ENCODE assay signal across 14 cellular contexts in genomic region chr3:111810909-111811308, GRCh38. TPM values are rescaled to one million over a fixed set of nuclear protein-coding genes. Genes with fewer than 3 reads are reported as not detected.
A peak's percentile ranks its signal among the peaks of the same experiment; 100 is the strongest.
DNase-seq lines count a peak whose midpoint lies in the region; ATAC-seq, FAIRE-seq and TF ChIP-seq lines count a peak whose summit lies in the region.
"Had no signal": no experiment of that assay in that cellular context is flagged by ENCODE, and none has a peak within 500 bp of the region (broad histone marks: within the 10 kb centered on the region; RNA-seq: fewer than 3 reads in every experiment).

No MANE protein-coding gene starts in this region.

- H3K4me1 ChIP-seq in adipocyte (ENCODE audit: control insufficient read depth, insufficient read depth, low read length) (peaks cover 62% of the 10 kb centered on the region), foreskin keratinocyte (peaks cover 36% of the 10 kb centered on the region)

- no peaks in the 10 kb centered on the region for H3K27me3 ChIP-seq in adipocyte (replicated peaks; ENCODE audit: control insufficient read depth, insufficient read depth, low read length)
- H3K27me3 ChIP-seq in foreskin keratinocyte, result no peaks in the 10 kb centered on the region

- H3K9me3 ChIP-seq in adipocyte (ENCODE audit: control insufficient read depth, low read length), result no peaks in the 10 kb centered on the region

- TF ChIP-seq CTCF in HFF-Myc (IDR thresholded peaks at IDR 0.05; ENCODE audit: low read depth, low read length, missing control alignments) (no peak), foreskin keratinocyte (conservative IDR thresholded peaks at IDR 0.05) (no peak)

- peak; percentile 50 for FAIRE-seq in urothelium cell line (lab: Jason Lieb, UNC)

- peak overlapping the region; percentile 18 for H3K27ac ChIP-seq in foreskin keratinocyte

- no peaks in the 10 kb centered on the region for H3K36me3 ChIP-seq in adipocyte (ENCODE audit: control insufficient read depth, insufficient read depth, low read length, severe bottlenecking)

- peak overlapping the region; percentile 13 for H3K9ac ChIP-seq in adipocyte (ENCODE audit: low read length)

- peak; percentile 70 for DNase-seq in HFF-Myc (ENCODE audit: extremely low read depth, low read depth)
- peak; percentile 67 for DNase-seq in adipocyte (ENCODE audit: low read depth)
- peak; percentile 59 to 88 for DNase-seq in foreskin keratinocyte
- DNase-seq in urothelium cell line (ENCODE audit: low spot score), result no peak
- DNase-seq in NCI-H187 treated with DMSO at 0.1 percent for 48 hours (lab: John Stamatoyannopoulos, UW), result no peak
- DNase-seq: activated CD4-positive, alpha-beta T cell treated with anti-CD3 and anti-CD28 coated beads, Interleukin-2, amount 50 U/mL, for 48 hours; DMS153; glutamatergic neuron; NCI-H526; occipital lobe; stimulated activated CD4-positive, alpha-beta T cell treated with anti-CD3 and anti-CD28 coated beads, Interleukin-2, amount 100 ng/mL, for 48 hours; stimulated activated naive CD8-positive, alpha-beta T cell treated with anti-CD3 and anti-CD28 coated beads, Interleukin-15, Interleukin-2, amounts not matched to agents 100 U/mL and 50 U/mL, for 24 hours had no signal

- no peak overlapping the region for H3K4me3 ChIP-seq in HFF-Myc (replicated peaks; ENCODE audit: low read depth, low read length)
- peak overlapping the region; percentile 11 for H3K4me3 ChIP-seq in adipocyte (ENCODE audit: low read length)

- ATAC-seq in foreskin keratinocyte (peak; percentile 96), GM18858 (IDR thresholded peaks at IDR 0.05; ENCODE audit: unreplicated experiment) (no peak), HG02678 (IDR thresholded peaks at IDR 0.05; ENCODE audit: unreplicated experiment) (no peak)
- ATAC-seq: stimulated activated naive CD8-positive, alpha-beta T cell treated with anti-CD3 and anti-CD28 coated beads, Interleukin-15, Interleukin-2, amounts not matched to agents 100 U/mL and 50 U/mL, for 24 hours had no signal

RNA-seq across cellular contexts. Expression of gene PHLDB2, which starts 48.2 kb away (rescaled TPM):
- total RNA-seq in foreskin keratinocyte, result 93.8 and 110 TPM in 2 replicates
- polyA plus RNA-seq in foreskin keratinocyte, result 28.0 and 35.5 TPM in 2 replicates

Comparison
In these comparisons a context has a peak if more than half of its experiments do, and no peak if none do; other contexts are left out.
1. DNase-seq: peak in HFF-Myc (single experiment), adipocyte (single experiment) and foreskin keratinocyte (2 of 2); none in urothelium cell line (single experiment) and NCI-H187 treated with DMSO at 0.1 percent for 48 hours (single experiment).